Comparison of ENCODE assay signal across 7 cellular contexts in genomic region chr1:196494766-196495165, GRCh38.
"Had no signal": no experiment of that assay in that cellular context is flagged by ENCODE, and none has a peak within 500 bp of the region (broad histone marks: within the 10 kb centered on the region; RNA-seq: fewer than 3 reads in every experiment).

No MANE protein-coding gene starts in this region.

- H3K4me1 Mint-ChIP-seq: IgD-negative memory B cell had no signal

- H3K4me3 Mint-ChIP-seq: IgD-negative memory B cell had no signal

- FAIRE-seq: HepG2, HTR-8/SVneo had no signal

- H3K27me3 Mint-ChIP-seq: IgD-negative memory B cell had no signal

- H3K27ac ChIP-seq: HL-60 had no signal

- DNase-seq: IMR-90, KBM-7, KG1 had no signal

- H3K9me3 Mint-ChIP-seq: IgD-negative memory B cell had no signal

- H3K36me3 Mint-ChIP-seq: IgD-negative memory B cell had no signal

- H3K27ac Mint-ChIP-seq: IgD-negative memory B cell had no signal
